Comparison of ENCODE assay signal across 16 cellular contexts in the genomic region with DNA sequence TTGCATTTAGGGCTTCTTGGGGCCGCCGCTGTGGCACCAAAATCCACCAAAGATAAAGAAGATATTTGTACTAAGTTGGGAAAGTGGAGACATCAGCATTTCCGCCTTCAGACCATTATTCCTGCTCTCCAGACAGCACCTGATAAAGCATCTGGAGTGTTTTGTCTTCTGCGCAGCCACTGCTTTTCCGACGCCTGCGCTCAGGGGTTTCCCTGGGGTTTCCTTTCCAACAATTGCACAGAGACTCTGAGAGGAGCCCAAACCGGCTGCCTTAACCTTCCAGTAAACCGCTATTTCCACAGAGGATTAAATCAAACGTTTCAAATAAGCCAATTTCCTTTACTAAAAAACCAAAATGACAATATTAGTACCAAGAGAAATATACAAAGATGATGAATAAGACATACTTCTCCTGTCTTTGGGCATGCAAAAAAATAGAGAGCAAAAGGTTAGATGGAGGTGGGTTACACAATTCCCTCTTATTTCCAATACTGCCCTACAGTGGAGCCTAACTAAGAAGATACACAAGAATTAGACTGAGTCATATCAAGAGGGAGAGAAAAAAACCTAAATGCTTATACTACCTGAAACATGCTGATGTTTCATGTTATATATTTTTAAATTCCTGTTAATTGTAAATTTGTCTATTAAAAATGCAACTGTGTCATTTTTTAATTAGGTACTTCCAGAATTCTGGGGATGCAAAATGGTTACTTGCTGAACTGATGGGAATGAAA.
DNase-seq lines count a peak whose midpoint lies in the region; ATAC-seq lines count a peak whose summit lies in the region.
"Had no signal": no experiment of that assay in that cellular context is flagged by ENCODE, and none has a peak within 500 bp of the region (broad histone marks: within the 10 kb centered on the region; RNA-seq: fewer than 3 reads in every experiment).

No MANE protein-coding gene starts in this region.

- POLR2A ChIA-PET in activated CD4-positive, alpha-beta T cell treated with anti-CD3 and anti-CD28 coated beads for 36 hours (lab: Charles Lee): no interaction called here
- POLR2A ChIA-PET in activated CD4-positive, alpha-beta T cell treated with anti-CD3 and anti-CD28 coated beads, Interleukin-2, amount 10 ng/mL, durations not matched to agents 7 days and 5 days (lab: Charles Lee): no interaction called here

- H3K27ac ChIP-seq in neuronal stem cell (replicated peaks; ENCODE audit: low read length): peak overlapping the region; percentile 18
- H3K27ac ChIP-seq: C4-2B, cardiac muscle cell had no signal

- H4K8ac ChIP-seq in neuronal stem cell (ENCODE audit: low read depth, low read length): no peak overlapping the region

- no peaks in the 10 kb centered on the region for H3K27me3 Mint-ChIP-seq in activated CD4-positive, alpha-beta T cell treated with anti-CD3 and anti-CD28 coated beads for 36 hours
- H3K27me3 Mint-ChIP-seq in activated CD4-positive, alpha-beta T cell treated with anti-CD3 and anti-CD28 coated beads, Interleukin-2, amount 10 ng/mL, durations not matched to agents 7 days and 5 days: no peaks in the 10 kb centered on the region
- H3K27me3 Mint-ChIP-seq: naive B cell had no signal

- peaks cover 4% of the 10 kb centered on the region for H3K36me3 Mint-ChIP-seq in activated CD4-positive, alpha-beta T cell treated with anti-CD3 and anti-CD28 coated beads for 36 hours (ENCODE audit: low read depth)
- H3K36me3 Mint-ChIP-seq in activated CD4-positive, alpha-beta T cell treated with anti-CD3 and anti-CD28 coated beads, Interleukin-2, amount 10 ng/mL, durations not matched to agents 7 days and 5 days (ENCODE audit: low read depth): peaks cover 3% of the 10 kb centered on the region
- H3K36me3 Mint-ChIP-seq: naive B cell had no signal

- peaks cover 43% of the 10 kb centered on the region for H3K4me1 Mint-ChIP-seq in activated CD4-positive, alpha-beta T cell treated with anti-CD3 and anti-CD28 coated beads for 36 hours
- peaks cover 5% of the 10 kb centered on the region for H3K4me1 Mint-ChIP-seq in activated CD4-positive, alpha-beta T cell treated with anti-CD3 and anti-CD28 coated beads, Interleukin-2, amount 10 ng/mL, durations not matched to agents 7 days and 5 days

- intact Hi-C loops in activated CD4-positive, alpha-beta T cell treated with anti-CD3 and anti-CD28 coated beads for 36 hours (cut with DNase I, micrococcal nuclease): no loop called here

- H3K9me3 ChIP-seq in neuronal stem cell (replicated peaks in 1 of 2; ENCODE audit: control insufficient read depth in 2 of 2, insufficient read depth in 1 of 2, low read depth in 1 of 2, low read length in 2 of 2): no peaks in the 10 kb centered on the region

- CTCF ChIA-PET in activated CD4-positive, alpha-beta T cell treated with anti-CD3 and anti-CD28 coated beads for 36 hours (lab: Charles Lee): interaction anchor here (0.6 kb wide), 2 partner anchors 9 to 1261 kb away, joined by 3 to 4 read pairs; no protein-coding TSS in a partner anchor
- CTCF ChIA-PET in activated CD4-positive, alpha-beta T cell treated with anti-CD3 and anti-CD28 coated beads, Interleukin-2, amount 10 ng/mL, durations not matched to agents 7 days and 5 days (lab: Charles Lee): interaction anchor here (0.9 kb wide), 1 partner anchor 158 kb away, joined by 3 read pairs; no protein-coding TSS in a partner anchor

- no peak overlapping the region for H3K18ac ChIP-seq in neuronal stem cell (ENCODE audit: low read length)

- H3K9ac ChIP-seq in neuronal stem cell (ENCODE audit: low read depth, low read length, poor library complexity): no peak overlapping the region

- H2BK120ac ChIP-seq in neuronal stem cell (ENCODE audit: low read depth, low read length): no peak overlapping the region

- no peak overlapping the region for H3K4me2 ChIP-seq in neuronal stem cell (ENCODE audit: insufficient read depth, low read length, poor library complexity, severe bottlenecking)

- no peak overlapping the region for H2BK5ac ChIP-seq in neuronal stem cell (ENCODE audit: low read length)

- H3K14ac ChIP-seq in neuronal stem cell (ENCODE audit: low read length): no peak overlapping the region

- no peak for ATAC-seq in activated CD4-positive, alpha-beta T cell treated with anti-CD3 and anti-CD28 coated beads for 36 hours
- no peak for ATAC-seq in HG03039 (IDR thresholded peaks at IDR 0.05; ENCODE audit: unreplicated experiment)
- ATAC-seq: esophagus mucosa had no signal

- no peaks in the 10 kb centered on the region for H3K27me3 ChIP-seq in neuronal stem cell (ENCODE audit: control insufficient read depth in 3 of 3, insufficient read depth in 3 of 3, low read depth in 1 of 3, low read length in 3 of 3)
- H3K27me3 ChIP-seq: cardiac muscle cell had no signal

- no peak overlapping the region for H3K4ac ChIP-seq in neuronal stem cell (ENCODE audit: low read length)

- H3K79me1 ChIP-seq in neuronal stem cell (ENCODE audit: low read depth, low read length): no peaks in the 10 kb centered on the region

- H3K23ac ChIP-seq in neuronal stem cell (ENCODE audit: low read depth, low read length, poor library complexity): no peak overlapping the region

- DNase-seq in activated CD4-positive, alpha-beta T cell treated with anti-CD3 and anti-CD28 coated beads for 36 hours: no peak
- no peak for DNase-seq in activated CD4-positive, alpha-beta T cell treated with anti-CD3 and anti-CD28 coated beads, Interleukin-2, amount 10 ng/mL, durations not matched to agents 7 days and 5 days
- DNase-seq in NCI-H2227 treated with DMSO at 0.1 percent for 48 hours (lab: John Stamatoyannopoulos, UW) (peak; percentile 35), dermis blood vessel endothelial cell (peak; percentile 24), neuronal stem cell (ENCODE audit: low spot score) (no peak), DMS53 (lab: John Stamatoyannopoulos, UW) (no peak), NCI-H2107 (lab: John Stamatoyannopoulos, UW) (no peak)
- DNase-seq: naive B cell; NCI-H1694; NCI-H446 treated with DMSO at 0.1 percent for 48 hours; stimulated activated CD4-positive, alpha-beta T cell treated with anti-CD3 and anti-CD28 coated beads, Interleukin-4, amount 100 ng/mL, for 4 hours had no signal

- H2AFZ ChIP-seq in neuronal stem cell (ENCODE audit: low read length): no peak overlapping the region

- no peak overlapping the region for H2AK5ac ChIP-seq in neuronal stem cell (ENCODE audit: low read depth, low read length)

- H3K4me3 Mint-ChIP-seq in activated CD4-positive, alpha-beta T cell treated with anti-CD3 and anti-CD28 coated beads for 36 hours: no peak overlapping the region
- no peak overlapping the region for H3K4me3 Mint-ChIP-seq in activated CD4-positive, alpha-beta T cell treated with anti-CD3 and anti-CD28 coated beads, Interleukin-2, amount 10 ng/mL, durations not matched to agents 7 days and 5 days
- H3K4me3 Mint-ChIP-seq: naive B cell had no signal

- no peaks in the 10 kb centered on the region for H3K9me3 Mint-ChIP-seq in activated CD4-positive, alpha-beta T cell treated with anti-CD3 and anti-CD28 coated beads for 36 hours (ENCODE audit: low read depth)
- no peaks in the 10 kb centered on the region for H3K9me3 Mint-ChIP-seq in activated CD4-positive, alpha-beta T cell treated with anti-CD3 and anti-CD28 coated beads, Interleukin-2, amount 10 ng/mL, durations not matched to agents 7 days and 5 days
- H3K9me3 Mint-ChIP-seq: naive B cell had no signal

- H3K4me3 ChIP-seq in neuronal stem cell (ENCODE audit: low read length in 2 of 2): no peak overlapping the region
- H3K4me3 ChIP-seq: cardiac muscle cell, lung had no signal

- peaks cover 8 to 11% of the 10 kb centered on the region in 2 donors for H3K4me1 ChIP-seq in neuronal stem cell (ENCODE audit: control insufficient read depth in 2 of 2, insufficient read depth in 1 of 2, low read depth in 1 of 2, low read length in 2 of 2)

- no peak overlapping the region for H4K91ac ChIP-seq in neuronal stem cell (ENCODE audit: low read depth, low read length, poor library complexity)

- H2BK12ac ChIP-seq in neuronal stem cell (ENCODE audit: low read length): no peak overlapping the region

- WGBS in neuronal stem cell (ENCODE audit: extremely low coverage in 2 of 2, insufficient read length in 2 of 2, insufficient replicate concordance in 1 of 2), 2 donors: no CpG with 5 or more reads among the region's 10 CpGs

- H3K36me3 ChIP-seq in neuronal stem cell (replicated peaks in 1 of 2; ENCODE audit: control insufficient read depth in 2 of 2, insufficient read depth in 2 of 2, low read length in 2 of 2): no peaks in the 10 kb centered on the region
- H3K36me3 ChIP-seq: cardiac muscle cell had no signal

- H2BK15ac ChIP-seq in neuronal stem cell (ENCODE audit: low read length): no peak overlapping the region

- H3K27ac Mint-ChIP-seq in activated CD4-positive, alpha-beta T cell treated with anti-CD3 and anti-CD28 coated beads for 36 hours: peak overlapping the region; percentile 21
- no peak overlapping the region for H3K27ac Mint-ChIP-seq in activated CD4-positive, alpha-beta T cell treated with anti-CD3 and anti-CD28 coated beads, Interleukin-2, amount 10 ng/mL, durations not matched to agents 7 days and 5 days

Comparison
In these comparisons a context has a peak if more than half of its experiments do, and no peak if none do; other contexts are left out.
1. DNase-seq: peak in NCI-H2227 treated with DMSO at 0.1 percent for 48 hours (single experiment) and dermis blood vessel endothelial cell (single experiment); none in activated CD4-positive, alpha-beta T cell treated with anti-CD3 and anti-CD28 coated beads for 36 hours (single experiment), activated CD4-positive, alpha-beta T cell treated with anti-CD3 and anti-CD28 coated beads, Interleukin-2, amount 10 ng/mL, durations not matched to agents 7 days and 5 days (single experiment), neuronal stem cell (single experiment), DMS53 (single experiment) and NCI-H2107 (single experiment).